ENCODE assay signal across 1 cellular context in genomic region chr17:57084802-57085447, GRCh38.
A peak's percentile ranks its signal among the peaks of the same experiment; 100 is the strongest.
TF ChIP-seq lines count a peak whose summit lies in the region.

Gene AKAP1 (plus strand): TSS chr17:57085246. CDS start chr17:57105465, 20,219 bp downstream.

TF ChIP-seq in HepG2, 621 proteins besides CTCF, POLR2A, EP300 and RAD21 (continued from another document and continues in another):
- TF ChIP-seq ZNF407 (CRISPR knock-in tag; IDR thresholded peaks at IDR 0.05; ENCODE audit: not compliant biosample characterization) (no peak), ZNF781 (CRISPR knock-in tag; IDR thresholded peaks at IDR 0.05; ENCODE audit: borderline replicate concordance, not compliant biosample characterization) (peak; percentile 92), SP140L (CRISPR knock-in tag; IDR thresholded peaks at IDR 0.05; ENCODE audit: borderline replicate concordance) (peak; percentile 71; the same call in 1 of the 2 replicates), SIX4 (CRISPR knock-in tag; IDR thresholded peaks at IDR 0.05) (no peak; the same call in 1 of the 2 replicates), ZNF205 (CRISPR knock-in tag; IDR thresholded peaks at IDR 0.05) (peak; percentile 65; the same call in 1 of the 2 replicates), RARA (CRISPR knock-in tag; IDR thresholded peaks at IDR 0.05) (no peak; the same call in 1 of the 2 replicates), CBX2 (IDR thresholded peaks at IDR 0.05; ENCODE audit: low read depth, low read length) (no peak), CBX2 (CRISPR knock-in tag; IDR thresholded peaks at IDR 0.05; ENCODE audit: low read depth) (no peak), FOXP4 (CRISPR knock-in tag; IDR thresholded peaks at IDR 0.05) (no peak), ZNF839 (CRISPR knock-in tag; IDR thresholded peaks at IDR 0.05; ENCODE audit: borderline replicate concordance) (no peak), PRDM4 (CRISPR knock-in tag; IDR thresholded peaks at IDR 0.05; ENCODE audit: borderline replicate concordance) (no peak), PAX8 (CRISPR knock-in tag; IDR thresholded peaks at IDR 0.05; ENCODE audit: borderline replicate concordance) (no peak), ZNF709 (CRISPR knock-in tag; IDR thresholded peaks at IDR 0.05) (no peak; the same call in 1 of the 2 replicates), RARG (CRISPR knock-in tag; IDR thresholded peaks at IDR 0.05; ENCODE audit: low read depth) (no peak), CREBL2 (CRISPR knock-in tag; IDR thresholded peaks at IDR 0.05; ENCODE audit: borderline replicate concordance) (no peak), MED1 (CRISPR knock-in tag; IDR thresholded peaks at IDR 0.05) (peak; percentile 81), GLI4 (CRISPR knock-in tag; IDR thresholded peaks at IDR 0.05; ENCODE audit: borderline replicate concordance) (no peak), RFX5 (IDR thresholded peaks at IDR 0.05; ENCODE audit: low read depth, low read length) (0 out of 2 replicates have a peak, but pooled peaks have one; percentile 46), ZNF550 (CRISPR knock-in tag; IDR thresholded peaks at IDR 0.05; ENCODE audit: borderline replicate concordance) (no peak), CC2D1A (CRISPR knock-in tag; IDR thresholded peaks at IDR 0.05) (peak; percentile 95; the same call in 1 of the 2 replicates), ZNF646 (CRISPR knock-in tag; IDR thresholded peaks at IDR 0.05) (no peak), ZNF572 (CRISPR knock-in tag; IDR thresholded peaks at IDR 0.05) (peak; percentile 81; the same call in 1 of the 2 replicates), ZIK1 (CRISPR knock-in tag; IDR thresholded peaks at IDR 0.05; ENCODE audit: borderline replicate concordance, low read depth) (peak; percentile 74; the same call in 1 of the 2 replicates), PBX2 (CRISPR knock-in tag; IDR thresholded peaks at IDR 0.05) (no peak), ZNF350 (CRISPR knock-in tag; IDR thresholded peaks at IDR 0.05; ENCODE audit: borderline replicate concordance, low read depth) (peak; percentile 38; the same call in 1 of the 2 replicates), ZNF567 (CRISPR knock-in tag; IDR thresholded peaks at IDR 0.05; ENCODE audit: borderline replicate concordance) (no peak), SRY (CRISPR knock-in tag; IDR thresholded peaks at IDR 0.05) (peak; percentile 24; the same call in 1 of the 2 replicates), E2F5 (CRISPR knock-in tag; conservative IDR thresholded peaks at IDR 0.05) (peak; percentile 76; the same call in 1 of the 2 replicates), ZSCAN29 (CRISPR knock-in tag; conservative IDR thresholded peaks at IDR 0.05) (no peak), HIVEP1 (CRISPR knock-in tag; IDR thresholded peaks at IDR 0.05) (peak; percentile 48; the same call in 1 of the 2 replicates), NR3C1 (CRISPR knock-in tag; IDR thresholded peaks at IDR 0.05) (no peak), SAP130 (CRISPR knock-in tag; IDR thresholded peaks at IDR 0.05; ENCODE audit: low read depth) (peak; percentile 92), NR2C2 (CRISPR knock-in tag; IDR thresholded peaks at IDR 0.05; ENCODE audit: borderline replicate concordance) (no peak), ZNF576 (CRISPR knock-in tag; IDR thresholded peaks at IDR 0.05) (0 out of 2 replicates have a peak, but pooled peaks have one; percentile 22), JDP2 (CRISPR knock-in tag; IDR thresholded peaks at IDR 0.05; ENCODE audit: borderline replicate concordance) (no peak)
